Comparison of ENCODE assay signal across 1 cellular context in genomic region chr3:106397004-106397403, GRCh38.
TF ChIP-seq lines count a peak whose summit lies in the region.

No MANE protein-coding gene starts in this region.

TF ChIP-seq in GM23338, 12 proteins besides CTCF, POLR2A, EP300 and RAD21 (continued from another document):
- peak; percentile 72; the same call in 1 of the 2 replicates for TF ChIP-seq ZNF462 (CRISPR knock-in tag; IDR thresholded peaks at IDR 0.05)
